In the genomic region with DNA sequence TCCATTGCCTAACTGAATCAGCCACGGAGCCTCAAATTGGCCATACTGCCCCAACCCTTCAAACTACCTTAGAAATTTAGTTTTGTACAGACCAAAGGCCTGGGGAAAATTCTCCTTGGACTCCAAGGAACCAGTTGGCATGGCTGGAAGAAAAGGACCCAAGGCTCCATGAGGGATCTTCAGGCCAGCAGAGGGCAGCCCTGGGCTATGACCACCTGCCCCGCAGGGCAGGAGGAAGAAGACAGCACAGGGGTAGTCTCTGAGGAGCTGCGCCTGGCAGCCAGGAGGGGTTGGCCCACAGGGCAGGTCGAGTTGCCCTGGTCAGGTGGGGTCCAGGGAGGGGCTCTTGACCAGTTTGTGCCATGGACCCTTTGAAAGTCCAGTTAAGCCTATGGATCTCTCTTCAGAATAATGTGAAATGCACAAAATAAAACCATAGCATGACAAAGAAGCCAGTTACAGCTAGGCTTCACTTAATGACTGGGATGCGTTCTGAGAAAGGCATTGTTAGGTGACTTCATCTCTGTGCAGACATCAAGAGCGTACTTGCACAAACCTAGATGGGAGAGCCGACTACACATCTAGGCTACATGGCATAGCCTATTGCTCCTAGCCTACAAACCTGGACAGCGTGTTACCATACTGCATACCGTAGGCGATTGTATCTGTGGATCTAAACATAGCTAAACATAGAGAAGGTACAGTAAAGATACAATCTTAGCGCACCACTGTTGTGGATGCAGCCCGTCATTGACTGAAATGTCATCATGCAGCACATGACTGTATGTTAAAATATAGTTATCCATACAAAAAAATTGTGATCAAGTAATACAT, we compare ENCODE assay signal across 8 cellular contexts. TPM values are rescaled to one million over a fixed set of nuclear protein-coding genes. Genes with fewer than 3 reads are reported as not detected.
DNase-seq lines count a peak whose midpoint lies in the region; ATAC-seq and TF ChIP-seq lines count a peak whose summit lies in the region.

No MANE protein-coding gene starts in this region.

- POLR2A ChIA-PET in AG04449 (lab: Yijun Ruan, JAX) = no interaction called here

- TF ChIP-seq CTCF in AG04449 (IDR thresholded peaks at IDR 0.05; ENCODE audit: insufficient read depth, low read length, missing control alignments) (peak; percentile 76), GM12875 (IDR thresholded peaks at IDR 0.05; ENCODE audit: borderline replicate concordance, insufficient read depth, low read depth, low read length) (peak; percentile 61), foreskin keratinocyte (conservative IDR thresholded peaks at IDR 0.05) (peak; percentile 72), parathyroid adenoma (IDR thresholded peaks at IDR 0.05) (peak; percentile 63)

- no peak overlapping the region for H3K4me2 ChIP-seq in parathyroid adenoma (ENCODE audit: low read length)

- H3K4me1 ChIP-seq in foreskin keratinocyte = peaks cover 8% of the 10 kb centered on the region
- no peaks in the 10 kb centered on the region for H3K4me1 ChIP-seq in parathyroid adenoma

- ATAC-seq in foreskin keratinocyte (peak; percentile 56), GM18867 (IDR thresholded peaks at IDR 0.05; ENCODE audit: unreplicated experiment) (no peak)

- H2AFZ ChIP-seq in parathyroid adenoma = no peak overlapping the region

- no peak for DNase-seq in AG04449 (ENCODE audit: low read depth, low spot score)
- DNase-seq in NCI-H460 (ENCODE audit: extremely low read depth, low read depth) = peak; percentile 64
- DNase-seq in activated T-cell treated with anti-CD3 and anti-CD28 coated beads for 1 hour (ENCODE audit: low read depth) = peak; percentile 16
- DNase-seq in foreskin keratinocyte = peak in 1 of 2 donors; percentile 30
- DNase-seq in mesenteric fat pad (ENCODE audit: low spot score) = no peak

- CTCF ChIA-PET in AG04449 (lab: Yijun Ruan, JAX) = interaction anchor here (0.6 to 8.7 kb wide), 30 partner anchors 8 to 527 kb away, joined by 3 to 102 read pairs (median 6); partner anchors contain the start of genes ASCL5 and CACNA1S

- H3K9ac ChIP-seq in parathyroid adenoma = no peak overlapping the region

- H3K4me3 ChIP-seq in AG04449 (ENCODE audit: low read depth, low read length) (no peak overlapping the region), GM12875 (ENCODE audit: low read depth, low read length) (no peak overlapping the region), parathyroid adenoma (ENCODE audit: low read depth, low read length) (no peak overlapping the region)

- peaks cover 3% of the 10 kb centered on the region for H3K27me3 ChIP-seq in foreskin keratinocyte
- H3K27me3 ChIP-seq in parathyroid adenoma (ENCODE audit: control insufficient read depth, insufficient read depth, low read length) = no peaks in the 10 kb centered on the region

- no peaks in the 10 kb centered on the region for H3K9me3 ChIP-seq in parathyroid adenoma (ENCODE audit: control insufficient read depth, low read length)

- no peaks in the 10 kb centered on the region for H3K79me2 ChIP-seq in parathyroid adenoma

- H3K27ac ChIP-seq in foreskin keratinocyte = no peak overlapping the region
- no peak overlapping the region for H3K27ac ChIP-seq in parathyroid adenoma

- H3K36me3 ChIP-seq in parathyroid adenoma (ENCODE audit: control insufficient read depth, insufficient read depth, low read length) = no peaks in the 10 kb centered on the region

RNA-seq across cellular contexts. Expression of gene CACNA1S, which starts 26.1 kb away (rescaled TPM):
- not detected in 2 replicates for total RNA-seq in NCI-H460 (2014; rRNA removed; shearing (Covaris generic))
- polyA plus RNA-seq in NCI-H460 (2014; cell fraction: nucleus; rRNA removed) = not detected in 2 replicates
- not detected in 2 replicates for total RNA-seq in foreskin keratinocyte
- not detected in 2 replicates for polyA plus RNA-seq in foreskin keratinocyte
- total RNA-seq in mesenteric fat pad = not detected

RNA-seq across cellular contexts. Expression of gene ASCL5, which starts 40.9 kb away (rescaled TPM):
- total RNA-seq in NCI-H460 (2014; rRNA removed; shearing (Covaris generic)) = 0.15 TPM in 1 of 2 replicates, not detected in the other
- polyA plus RNA-seq in NCI-H460 (2014; cell fraction: nucleus; rRNA removed) = 1.6 TPM in 1 of 2 replicates, not detected in the other
- total RNA-seq in foreskin keratinocyte (not detected in 2 replicates), mesenteric fat pad (not detected)
- 0.04 TPM in 1 of 2 replicates, not detected in the other for polyA plus RNA-seq in foreskin keratinocyte

Comparison
In these comparisons a context has a peak if more than half of its experiments do, and no peak if none do; other contexts are left out.
1. DNase-seq: peak in NCI-H460 (single experiment) and activated T-cell treated with anti-CD3 and anti-CD28 coated beads for 1 hour (single experiment); none in AG04449 (single experiment) and mesenteric fat pad (single experiment).
2. Peak in every context shown above with its lines, with median percentiles within 50 percentile points of each other: CTCF ChIP-seq.